20 cellular contexts compared by ENCODE assay signal in the genomic region with DNA sequence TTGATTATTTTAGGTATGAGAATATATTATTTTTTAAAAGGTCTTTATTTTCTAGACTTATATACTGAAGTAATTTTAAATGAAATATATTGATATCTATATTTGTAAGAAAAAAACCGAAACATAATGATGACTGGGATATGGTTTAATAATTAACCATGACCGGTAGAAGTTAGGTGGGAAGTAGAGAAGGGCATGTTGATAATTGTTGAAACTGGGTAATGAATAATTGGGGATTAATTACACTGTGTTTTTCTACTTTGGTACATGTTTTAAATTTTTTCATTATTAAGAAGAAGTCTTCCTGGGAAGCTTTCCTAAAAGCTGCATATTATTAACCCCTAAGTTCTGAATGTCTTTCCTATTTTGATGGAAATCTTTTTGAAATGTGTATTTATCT. TPM values are rescaled to one million over a fixed set of nuclear protein-coding genes. Genes with fewer than 3 reads are reported as not detected.
DNase-seq lines count a peak whose midpoint lies in the region; ATAC-seq, FAIRE-seq and TF ChIP-seq lines count a peak whose summit lies in the region.
"Had no signal": no experiment of that assay in that cellular context is flagged by ENCODE, and none has a peak within 500 bp of the region (broad histone marks: within the 10 kb centered on the region; RNA-seq: fewer than 3 reads in every experiment).

No MANE protein-coding gene starts in this region.

- no peak overlapping the region for H3K27ac ChIP-seq in Karpas-422 (ENCODE audit: low read length)
- peak overlapping the region in 2 of 4 donors; percentile 43 to 62 for H3K27ac ChIP-seq in pancreas
- H3K27ac ChIP-seq: A549, PC-9, SJSA1 had no signal

- intact Hi-C loops in pancreas (cut with DNase I), result loop anchor here in 1 of 3 donors (10.0 kb wide), 1 partner anchor 47 kb away; no protein-coding TSS in a partner anchor

- in situ Hi-C loops in G401 (cut with HindIII; ENCODE audit: low sequenced_read_pairs), result no loop called here

- WGBS in pancreas, 2 donors, result 9 to 12% methylated on average over 2 of the region's 2 CpGs

- H3K9ac ChIP-seq in Karpas-422 (ENCODE audit: low read length), result no peak overlapping the region

- DNase-seq in Karpas-422 (peak; percentile 10), kidney glomerular epithelial cell (lab: John Stamatoyannopoulos, UW) (peak; percentile 60), pancreas (no peak), G401 (ENCODE audit: low spot score) (no peak), T1000 (lab: John Stamatoyannopoulos, UW) (no peak)
- DNase-seq in stimulated activated naive CD4-positive, alpha-beta T cell treated with Interleukin-2 at 50 U/mL for 16 hours (lab: John Stamatoyannopoulos, UW), result no peak
- DNase-seq: C1 segment of cervical spinal cord; CD4-positive, alpha-beta memory T cell; DND-41; Kasumi-1; NCI-H187 treated with DMSO at 0.1 percent for 48 hours; NCI-H2171 treated with DMSO at 0.1 percent for 48 hours; NCI-H524 treated with DMSO at 0.1 percent for 48 hours; PC-9; Right ventricle myocardium superior; RPMI8226 had no signal

- peak; percentile 66 for FAIRE-seq in A204.1 (lab: Jason Lieb, UNC)
- peak; percentile 53 for FAIRE-seq in pancreas (lab: Jason Lieb, UNC)
- FAIRE-seq: A549 had no signal

- H3K27me3 ChIP-seq in Karpas-422 (ENCODE audit: low read length), result no peaks in the 10 kb centered on the region
- no peaks in the 10 kb centered on the region for H3K27me3 ChIP-seq in pancreas

- no peak overlapping the region for H2AFZ ChIP-seq in Karpas-422 (ENCODE audit: low read length)
- H2AFZ ChIP-seq: PC-9 had no signal

- no peaks in the 10 kb centered on the region for H3K9me2 ChIP-seq in Karpas-422 (replicated peaks; ENCODE audit: insufficient read depth, low read length)

- TF ChIP-seq CTCF in pancreas (IDR thresholded peaks at IDR 0.05), result no peak

- H3K4me2 ChIP-seq in Karpas-422 (ENCODE audit: low read depth, low read length, poor library complexity, severe bottlenecking), result no peak overlapping the region
- H3K4me2 ChIP-seq: A549, PC-9 had no signal

- no peaks in the 10 kb centered on the region for H4K20me1 ChIP-seq in Karpas-422 (ENCODE audit: insufficient read depth, low read depth, low read length)

- no peaks in the 10 kb centered on the region for H3K4me1 ChIP-seq in Karpas-422 (ENCODE audit: low read length)
- peaks cover 12 to 19% (median 16%) of the 10 kb centered on the region in 3 donors for H3K4me1 ChIP-seq in pancreas
- H3K4me1 ChIP-seq: A549, SJSA1 had no signal

- no peaks in the 10 kb centered on the region for H3K9me3 ChIP-seq in Karpas-422 (ENCODE audit: low read length)
- no peaks in the 10 kb centered on the region for H3K9me3 ChIP-seq in pancreas
- H3K9me3 ChIP-seq: A549, SJSA1 had no signal

- no peaks in the 10 kb centered on the region for H3K79me2 ChIP-seq in Karpas-422 (ENCODE audit: low read length)

- no peaks in the 10 kb centered on the region for H3K36me3 ChIP-seq in Karpas-422 (ENCODE audit: insufficient read depth, low read length)
- no peaks in the 10 kb centered on the region for H3K36me3 ChIP-seq in pancreas
- H3K36me3 ChIP-seq: SJSA1 had no signal

- H3K4me3 ChIP-seq in Karpas-422 (ENCODE audit: low read length) (no peak overlapping the region), pancreas (no peak overlapping the region)
- H3K4me3 ChIP-seq: A549, PC-9, SJSA1 had no signal

- ATAC-seq in pancreas, result peak in 3 of 4 donors; percentile 51 to 72 (median 66)
- ATAC-seq: A549, HCT116 had no signal

RNA-seq across cellular contexts. Expression of a gene that starts 16.3 kb away (rescaled TPM):
- total RNA-seq in Karpas-422 (2014; rRNA removed; shearing (Covaris generic); ENCODE audit: low replicate concordance), result not detected in 2 replicates
- total RNA-seq in pancreas, result 10 to 100 TPM in 1 of 6 donors, 1 to 10 TPM in 5; 5.2 to 13.4 (median 8.9) TPM
- polyA plus RNA-seq in pancreas, result 10 to 100 TPM in 1 of 2 donors, 1 to 10 TPM in 1; 3.9 to 16.0 TPM
- total RNA-seq in G401 (2014; rRNA removed; shearing (Covaris generic)), result 0.80 TPM in 1 of 2 replicates, not detected in the other
- total RNA-seq: CD4-positive, alpha-beta memory T cell had no signal
- polyA plus RNA-seq: CD4-positive, alpha-beta memory T cell had no signal

Comparison
In these comparisons a context has a peak if more than half of its experiments do, and no peak if none do; other contexts are left out.
1. DNase-seq: peak in Karpas-422 (single experiment) and kidney glomerular epithelial cell (single experiment); none in pancreas (0 of 6), G401 (single experiment), T1000 (single experiment) and stimulated activated naive CD4-positive, alpha-beta T cell treated with Interleukin-2 at 50 U/mL for 16 hours (single experiment).